Comparison of ENCODE assay signal across 1 cellular context in the genomic region with DNA sequence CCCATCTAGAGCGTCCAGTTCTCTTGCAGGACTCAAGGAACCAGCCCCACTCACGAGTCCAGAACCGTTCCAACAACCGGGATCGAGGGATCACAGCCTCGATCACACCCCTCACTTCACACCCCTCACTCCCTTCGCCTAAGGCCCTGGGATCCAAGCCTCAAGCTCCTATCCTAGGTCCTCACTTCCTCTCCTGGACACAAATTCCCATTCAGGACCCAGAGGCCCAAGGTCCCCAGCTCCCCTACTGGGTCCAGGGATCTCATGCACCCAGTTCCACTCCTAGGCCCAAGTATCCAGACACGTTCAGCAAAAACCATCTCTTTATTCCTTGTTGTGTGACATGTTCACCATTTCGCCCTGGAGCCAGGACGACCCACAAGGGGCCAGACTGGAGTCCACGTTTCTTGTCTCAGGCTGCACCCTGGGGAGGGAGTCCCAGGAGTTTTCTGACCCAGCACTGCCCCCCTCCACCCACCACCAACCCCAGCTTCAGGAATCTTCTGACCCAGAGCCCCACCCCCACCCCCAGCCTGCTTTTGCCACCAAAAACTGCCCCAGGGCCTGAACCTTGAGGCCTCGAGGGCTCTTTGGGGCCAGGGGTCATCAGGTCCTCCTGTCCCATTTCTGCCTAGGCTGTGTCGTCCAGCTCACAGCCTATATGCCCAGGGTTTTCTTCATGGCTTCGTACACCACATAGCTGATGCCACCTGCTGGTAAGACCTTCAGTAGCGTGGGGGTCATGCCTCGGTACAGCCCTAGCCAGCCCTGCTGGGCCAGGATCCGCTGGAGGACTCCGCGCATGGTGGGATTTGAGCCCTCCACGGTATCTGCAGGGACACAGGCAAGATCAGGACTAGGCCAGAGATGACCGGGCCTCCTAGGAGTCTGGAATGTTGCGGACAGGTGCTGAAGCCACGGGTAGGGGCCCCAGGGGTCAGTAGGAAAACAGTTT.
A peak's percentile ranks its signal among the peaks of the same experiment; 100 is the strongest.
TF ChIP-seq lines count a peak whose summit lies in the region.

No MANE protein-coding gene starts in this region.

TF ChIP-seq in K562, 482 proteins besides CTCF, POLR2A, EP300 and RAD21 (continued from another document and continues in another):
- TF ChIP-seq PBX2 (CRISPR knock-in tag; IDR thresholded peaks at IDR 0.05; ENCODE audit: low read depth) (no peak), PBX2 (tag; conservative IDR thresholded peaks at IDR 0.05; ENCODE audit: low read depth) (no peak), ZNF449 (CRISPR knock-in tag; IDR thresholded peaks at IDR 0.05) (no peak), ZNF766 (CRISPR knock-in tag; conservative IDR thresholded peaks at IDR 0.05) (no peak; the same call in 1 of the 2 replicates), ETS2 (tag; IDR thresholded peaks at IDR 0.05; ENCODE audit: borderline replicate concordance, poor library complexity, severe bottlenecking) (no peak), AFF1 (IDR thresholded peaks at IDR 0.05; ENCODE audit: low read depth in 1 of 2, partially characterized antibody in 2 of 2) (peak in 1 of 2 experiments; percentile 33), CXXC5 (CRISPR knock-in tag; IDR thresholded peaks at IDR 0.05) (no peak), NRF1 (conservative IDR thresholded peaks at IDR 0.05 in 1 of 2, IDR thresholded peaks at IDR 0.05 in 1 of 2) (no peak), KDM1A (IDR thresholded peaks at IDR 0.05) (no peak), RBBP5 (IDR thresholded peaks at IDR 0.05; ENCODE audit: borderline replicate concordance, insufficient read depth, low read length, poor library complexity, severe bottlenecking) (peak; percentile 9), MTA1 (IDR thresholded peaks at IDR 0.05; ENCODE audit: borderline replicate concordance) (no peak; the same call in 1 of the 2 replicates), HDGF (IDR thresholded peaks at IDR 0.05) (peak; percentile 72; the same call in 1 of the 2 replicates), ZNF224 (CRISPR knock-in tag; IDR thresholded peaks at IDR 0.05) (0 out of 2 replicates have a peak, but pooled peaks have one; percentile 6), ZNF12 (CRISPR knock-in tag; IDR thresholded peaks at IDR 0.05) (peak; percentile 13; the same call in 1 of the 2 replicates), ZNF589 (CRISPR knock-in tag; IDR thresholded peaks at IDR 0.05; ENCODE audit: low read depth) (peak; percentile 77), ESRRA (IDR thresholded peaks at IDR 0.05; ENCODE audit: borderline replicate concordance, low read depth) (no peak), ZNF76 (CRISPR knock-in tag; IDR thresholded peaks at IDR 0.05; ENCODE audit: borderline replicate concordance) (no peak), TAF1 (IDR thresholded peaks at IDR 0.05; ENCODE audit: control insufficient read depth, extremely low read depth, insufficient read depth, low read length, severe bottlenecking) (peak; percentile 9), ZFX (CRISPR knock-in tag; IDR thresholded peaks at IDR 0.05) (peak; percentile 55; the same call in 1 of the 2 replicates), ZNF561 (CRISPR knock-in tag; conservative IDR thresholded peaks at IDR 0.05) (0 out of 2 replicates have a peak, but pooled peaks have one; percentile 25), ZBTB1 (CRISPR knock-in tag; IDR thresholded peaks at IDR 0.05; ENCODE audit: borderline replicate concordance, low read depth) (no peak; the same call in 1 of the 2 replicates), HMBOX1 (IDR thresholded peaks at IDR 0.05) (no peak), HCFC1 (IDR thresholded peaks at IDR 0.05; ENCODE audit: low read depth, low read length) (no peak), KDM4B (IDR thresholded peaks at IDR 0.05; ENCODE audit: borderline replicate concordance in 2 of 2, low read depth in 1 of 2) (no peak), NONO (IDR thresholded peaks at IDR 0.05; ENCODE audit: low read depth in 2 of 2, low read length in 1 of 2) (no peak), L3MBTL2 (IDR thresholded peaks at IDR 0.05) (no peak), ZBTB17 (CRISPR knock-in tag; IDR thresholded peaks at IDR 0.05) (no peak; the same call in 1 of the 2 replicates), NR2C1 (IDR thresholded peaks at IDR 0.05) (no peak), NR2C1 (tag; IDR thresholded peaks at IDR 0.05) (no peak), POLR2AphosphoS5 (IDR thresholded peaks at IDR 0.05; ENCODE audit: control insufficient read depth, insufficient read depth, low read depth, low read length) (no peak), ZNF282 (CRISPR knock-in tag; IDR thresholded peaks at IDR 0.05) (0 out of 2 replicates have a peak, but pooled peaks have one; percentile 14), ZNF140 (CRISPR knock-in tag; IDR thresholded peaks at IDR 0.05) (no peak), GTF2B (IDR thresholded peaks at IDR 0.05; ENCODE audit: extremely low read depth, insufficient read length) (no peak), FOXP1 (CRISPR knock-in tag; IDR thresholded peaks at IDR 0.05) (no peak), STAT5A (IDR thresholded peaks at IDR 0.05; ENCODE audit: borderline replicate concordance, low read length) (no peak), ZNF165 (CRISPR knock-in tag; IDR thresholded peaks at IDR 0.05; ENCODE audit: borderline replicate concordance) (no peak)
- TF ChIP-seq, protein P1, sequence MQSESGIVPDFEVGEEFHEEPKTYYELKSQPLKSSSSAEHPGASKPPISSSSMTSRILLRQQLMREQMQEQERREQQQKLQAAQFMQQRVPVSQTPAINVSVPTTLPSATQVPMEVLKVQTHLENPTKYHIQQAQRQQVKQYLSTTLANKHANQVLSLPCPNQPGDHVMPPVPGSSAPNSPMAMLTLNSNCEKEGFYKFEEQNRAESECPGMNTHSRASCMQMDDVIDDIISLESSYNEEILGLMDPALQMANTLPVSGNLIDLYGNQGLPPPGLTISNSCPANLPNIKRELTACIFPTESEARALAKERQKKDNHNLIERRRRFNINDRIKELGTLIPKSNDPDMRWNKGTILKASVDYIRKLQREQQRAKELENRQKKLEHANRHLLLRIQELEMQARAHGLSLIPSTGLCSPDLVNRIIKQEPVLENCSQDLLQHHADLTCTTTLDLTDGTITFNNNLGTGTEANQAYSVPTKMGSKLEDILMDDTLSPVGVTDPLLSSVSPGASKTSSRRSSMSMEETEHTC (IDR thresholded peaks at IDR 0.05) = no peak
- TF ChIP-seq, protein P2, sequence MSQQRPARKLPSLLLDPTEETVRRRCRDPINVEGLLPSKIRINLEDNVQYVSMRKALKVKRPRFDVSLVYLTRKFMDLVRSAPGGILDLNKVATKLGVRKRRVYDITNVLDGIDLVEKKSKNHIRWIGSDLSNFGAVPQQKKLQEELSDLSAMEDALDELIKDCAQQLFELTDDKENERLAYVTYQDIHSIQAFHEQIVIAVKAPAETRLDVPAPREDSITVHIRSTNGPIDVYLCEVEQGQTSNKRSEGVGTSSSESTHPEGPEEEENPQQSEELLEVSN (IDR thresholded peaks at IDR 0.05; ENCODE audit: borderline replicate concordance in 1 of 2, extremely low read depth in 1 of 2, insufficient read depth in 1 of 2, insufficient read length in 1 of 2, low read depth in 1 of 2, low read length in 1 of 2, poor library complexity in 1 of 2, severe bottlenecking in 1 of 2) = peak; percentile 6 to 75
- TF ChIP-seq, protein P3, sequence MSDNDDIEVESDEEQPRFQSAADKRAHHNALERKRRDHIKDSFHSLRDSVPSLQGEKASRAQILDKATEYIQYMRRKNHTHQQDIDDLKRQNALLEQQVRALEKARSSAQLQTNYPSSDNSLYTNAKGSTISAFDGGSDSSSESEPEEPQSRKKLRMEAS (CRISPR knock-in tag; IDR thresholded peaks at IDR 0.05) = peak; percentile 61; the same call in 1 of the 2 replicates
- TF ChIP-seq, protein P4, sequence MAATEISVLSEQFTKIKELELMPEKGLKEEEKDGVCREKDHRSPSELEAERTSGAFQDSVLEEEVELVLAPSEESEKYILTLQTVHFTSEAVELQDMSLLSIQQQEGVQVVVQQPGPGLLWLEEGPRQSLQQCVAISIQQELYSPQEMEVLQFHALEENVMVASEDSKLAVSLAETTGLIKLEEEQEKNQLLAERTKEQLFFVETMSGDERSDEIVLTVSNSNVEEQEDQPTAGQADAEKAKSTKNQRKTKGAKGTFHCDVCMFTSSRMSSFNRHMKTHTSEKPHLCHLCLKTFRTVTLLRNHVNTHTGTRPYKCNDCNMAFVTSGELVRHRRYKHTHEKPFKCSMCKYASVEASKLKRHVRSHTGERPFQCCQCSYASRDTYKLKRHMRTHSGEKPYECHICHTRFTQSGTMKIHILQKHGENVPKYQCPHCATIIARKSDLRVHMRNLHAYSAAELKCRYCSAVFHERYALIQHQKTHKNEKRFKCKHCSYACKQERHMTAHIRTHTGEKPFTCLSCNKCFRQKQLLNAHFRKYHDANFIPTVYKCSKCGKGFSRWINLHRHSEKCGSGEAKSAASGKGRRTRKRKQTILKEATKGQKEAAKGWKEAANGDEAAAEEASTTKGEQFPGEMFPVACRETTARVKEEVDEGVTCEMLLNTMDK (IDR thresholded peaks at IDR 0.05; ENCODE audit: borderline replicate concordance, insufficient read depth, low read depth, low read length, poor library complexity, severe bottlenecking) = no peak
